In the genomic region with DNA sequence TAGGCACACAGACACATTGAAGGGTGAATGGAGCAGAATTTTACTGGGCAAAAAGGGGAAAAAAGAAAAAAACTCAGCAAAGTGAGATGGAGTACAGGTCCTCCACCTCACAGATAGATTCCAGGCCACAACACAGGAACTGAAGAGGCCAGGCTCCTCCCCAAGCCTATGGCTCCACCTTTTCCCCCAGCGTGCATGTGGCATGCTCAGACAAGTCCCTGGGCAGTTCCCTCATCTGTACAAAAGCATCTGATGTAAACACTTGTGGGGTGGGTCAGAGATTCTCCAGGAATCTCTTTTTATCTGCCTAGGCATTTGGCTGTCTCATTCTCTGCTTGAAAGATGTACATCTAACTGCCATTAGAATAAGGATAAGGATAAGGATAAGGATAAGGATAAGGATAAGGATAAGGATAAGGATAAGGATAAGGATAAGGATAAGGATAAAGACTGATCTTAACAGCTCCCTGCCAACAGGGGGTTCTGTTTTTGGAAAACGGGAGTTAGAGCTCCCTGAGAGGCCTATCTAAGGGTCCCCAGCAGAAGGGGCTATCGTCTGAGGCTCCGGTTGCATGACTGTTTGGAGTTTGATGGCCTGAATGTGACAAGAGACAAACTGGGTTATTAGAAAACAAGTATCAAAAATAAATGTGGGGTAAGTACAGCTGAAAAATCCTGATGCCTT, we compare ENCODE assay signal across 8 cellular contexts. TPM values are rescaled to one million over a fixed set of nuclear protein-coding genes. Genes with fewer than 3 reads are reported as not detected.
DNase-seq lines count a peak whose midpoint lies in the region; ATAC-seq and TF ChIP-seq lines count a peak whose summit lies in the region.
"Had no signal": no experiment of that assay in that cellular context is flagged by ENCODE, and none has a peak within 500 bp of the region (broad histone marks: within the 10 kb centered on the region; RNA-seq: fewer than 3 reads in every experiment).

No MANE protein-coding gene starts in this region.

- H3K9me3 ChIP-seq in mucosa of descending colon, result no peaks in the 10 kb centered on the region
- no peaks in the 10 kb centered on the region for H3K9me3 ChIP-seq in right atrium auricular region

- ATAC-seq in GM19023 (IDR thresholded peaks at IDR 0.05; ENCODE audit: unreplicated experiment) (peak; percentile 93), HG02981 (IDR thresholded peaks at IDR 0.05; ENCODE audit: unreplicated experiment) (peak; percentile 78), mucosa of descending colon (peak; percentile 58)

- H3K4me1 ChIP-seq in mucosa of descending colon (ENCODE audit: low read depth) (no peaks in the 10 kb centered on the region), right atrium auricular region (no peaks in the 10 kb centered on the region)

- no peaks in the 10 kb centered on the region for H3K27me3 ChIP-seq in right atrium auricular region

- DNase-seq in SKM-1 (lab: John Stamatoyannopoulos, UW; ENCODE audit: unreplicated experiment) (peak; percentile 33), mucosa of descending colon (no peak), Ammon's horn (ENCODE audit: low spot score) (no peak), right atrium auricular region (ENCODE audit: low spot score) (no peak)
- no peak for DNase-seq in stimulated activated CD8-positive, alpha-beta memory T cell treated with anti-CD3 and anti-CD28 coated beads, Interleukin-4, amount 100 ng/mL, for 48 hours
- DNase-seq: HFFc6 had no signal

- H3K36me3 ChIP-seq in mucosa of descending colon (ENCODE audit: low read depth) (no peaks in the 10 kb centered on the region), right atrium auricular region (no peaks in the 10 kb centered on the region)

- H3K4me3 ChIP-seq in mucosa of descending colon, result no peak overlapping the region
- H3K4me3 ChIP-seq in right atrium auricular region, result no peak overlapping the region

- no peak for TF ChIP-seq CTCF in mucosa of descending colon (IDR thresholded peaks at IDR 0.05)
- no peak for TF ChIP-seq CTCF in right atrium auricular region (IDR thresholded peaks at IDR 0.05)

- H3K27ac ChIP-seq in right atrium auricular region, result no peak overlapping the region

- intact Hi-C loops in mucosa of descending colon (cut with DNase I, micrococcal nuclease), result no loop called here

RNA-seq across cellular contexts. Expression of a gene that starts 17.2 kb away (rescaled TPM):
- total RNA-seq in mucosa of descending colon, result 1 to 10 TPM; 2.4 to 8.5 (median 4.0) TPM
- 1 to 10 TPM; 2.6 to 4.8 TPM for total RNA-seq in right atrium auricular region
- total RNA-seq: HFFc6 had no signal
